37 cellular contexts compared by ENCODE assay signal in the genomic region with DNA sequence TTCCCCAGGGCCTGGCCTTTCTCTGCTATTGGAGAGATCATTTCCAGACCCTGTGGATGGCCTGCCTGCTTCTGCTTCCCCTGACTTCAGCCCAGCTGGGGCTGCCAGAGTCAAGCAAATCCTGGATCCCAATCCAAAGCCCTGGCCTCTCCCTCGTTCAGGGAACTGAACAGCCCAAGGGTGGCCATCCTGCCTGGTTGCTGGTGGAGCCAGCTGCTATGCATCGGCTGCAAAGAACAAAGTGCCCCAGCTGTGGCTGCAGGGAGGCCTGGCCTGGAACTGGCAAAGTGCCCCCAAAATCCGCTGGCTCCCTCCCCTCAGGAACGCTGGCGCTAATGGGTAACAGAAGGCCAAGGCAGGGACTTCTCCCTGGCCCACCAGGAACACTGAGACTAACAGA. TPM values are rescaled to one million over a fixed set of nuclear protein-coding genes. Genes with fewer than 3 reads are reported as not detected.
DNase-seq lines count a peak whose midpoint lies in the region; ATAC-seq and TF ChIP-seq lines count a peak whose summit lies in the region.
"Had no signal": no experiment of that assay in that cellular context is flagged by ENCODE, and none has a peak within 500 bp of the region (broad histone marks: within the 10 kb centered on the region; RNA-seq: fewer than 3 reads in every experiment).

No MANE protein-coding gene starts in this region.

- peaks cover 3% of the 10 kb centered on the region for H3K36me3 Mint-ChIP-seq in T-helper 17 cell (ENCODE audit: low read depth)
- H3K36me3 Mint-ChIP-seq: activated naive CD8-positive, alpha-beta T cell treated with anti-CD3 and anti-CD28 coated beads, Interleukin-2, amount 10 ng/mL, durations not matched to agents 7 days and 5 days had no signal

- DNase-seq in SK-N-SH, result peak; percentile 59
- DNase-seq in islet precursor cell, result peak; percentile 48
- DNase-seq in upper lobe of right lung, result no peak
- no peak for DNase-seq in T-helper 17 cell
- no peak for DNase-seq in activated gamma-delta T cell treated with Interleukin-2 at 50 U/mL for 16 hours
- no peak for DNase-seq in foreskin melanocyte
- DNase-seq: activated B cell treated with CpG ODN at 0.5 μM for 24 hours; activated CD4-positive, alpha-beta T cell treated with anti-CD3 and anti-CD28 coated beads, Interleukin-2, amount 50 U/mL, for 1 hour; activated effector memory CD4-positive, alpha-beta T cell treated with anti-CD3 and anti-CD28 coated beads, Interleukin-2, amount 50 U/mL, for 16 hours; activated naive CD8-positive, alpha-beta T cell treated with anti-CD3 and anti-CD28 coated beads, Interleukin-2, amount 10 ng/mL, durations not matched to agents 7 days and 5 days; activated T-cell treated with anti-CD3 and anti-CD28 coated beads, Interleukin-2, amount 50 U/mL, for 24 hours; BE2C; colonic mucosa; effector memory CD4-positive, alpha-beta T cell; GDM1; GM23248; mammary epithelial cell; MV-4-11; NCI-H1436; NCI-H2081 treated with DMSO at 0.1 percent for 48 hours; nephron progenitor cell; small intestine; stimulated activated naive CD4-positive, alpha-beta T cell had no signal

- 67% methylated on average over 4 of the region's 5 CpGs for WGBS in SK-N-SH (ENCODE audit: low lambda C conversion rate)

- H3K4me1 ChIP-seq in SK-N-SH (ENCODE audit: control insufficient read depth in 1 of 2, insufficient read depth in 2 of 2, low read depth in 1 of 2, low read length in 1 of 2), result peaks cover 0 to 24% of the 10 kb centered on the region in 2 experiments; a peak in 1 of 4 replicates
- H3K4me1 ChIP-seq in upper lobe of right lung, result peaks cover 14% of the 10 kb centered on the region
- H3K4me1 ChIP-seq: A549, BE2C, colonic mucosa had no signal

- TF ChIP-seq EP300 in SK-N-SH (IDR thresholded peaks at IDR 0.05; ENCODE audit: borderline replicate concordance in 1 of 2, low read depth in 1 of 2, low read length in 1 of 2), result no peak

- H3K9me2 ChIP-seq in SK-N-SH, result no peaks in the 10 kb centered on the region

- peak overlapping the region in 1 of 2 experiments; percentile 72; a peak in 1 of 4 replicates for H3K27ac ChIP-seq in SK-N-SH (ENCODE audit: low read depth in 2 of 2, low read length in 1 of 2)
- peak overlapping the region; percentile 54 for H3K27ac ChIP-seq in KOPT-K1 (ENCODE audit: low read depth, low read length, poor library complexity, severe bottlenecking)
- peak overlapping the region; percentile 58 for H3K27ac ChIP-seq in upper lobe of right lung
- H3K27ac ChIP-seq: cardiac muscle cell, colonic mucosa, GM23248, heart left ventricle, RWPE1, suprapubic skin had no signal

- no peak overlapping the region for H3K9ac ChIP-seq in SK-N-SH
- H3K9ac ChIP-seq: GM23248 had no signal

- H3K4me3 ChIP-seq in SK-N-SH (ENCODE audit: low read depth in 2 of 2, low read length in 1 of 2), result no peak overlapping the region
- H3K4me3 ChIP-seq in upper lobe of right lung, result no peak overlapping the region
- H3K4me3 ChIP-seq: A549, cardiac muscle cell, colonic mucosa, GM23248, heart left ventricle, suprapubic skin had no signal

- H3K9me3 ChIP-seq in SK-N-SH, result no peaks in the 10 kb centered on the region
- no peaks in the 10 kb centered on the region for H3K9me3 ChIP-seq in KOPT-K1 (ENCODE audit: insufficient read depth, low read length, poor library complexity, severe bottlenecking)
- no peaks in the 10 kb centered on the region for H3K9me3 ChIP-seq in upper lobe of right lung
- no peaks in the 10 kb centered on the region for H3K9me3 ChIP-seq in T-helper 17 cell (ENCODE audit: control insufficient read depth, low read length, poor library complexity, severe bottlenecking)
- H3K9me3 ChIP-seq: A549, BE2C, colonic mucosa, heart left ventricle, suprapubic skin had no signal

- H3K4me1 Mint-ChIP-seq in T-helper 17 cell, result peaks cover 3% of the 10 kb centered on the region
- H3K4me1 Mint-ChIP-seq: nephron progenitor cell had no signal

- no peaks in the 10 kb centered on the region for H3K79me2 ChIP-seq in SK-N-SH (ENCODE audit: insufficient read depth)

- TF ChIP-seq CTCF in SK-N-SH (IDR thresholded peaks at IDR 0.05), result no peak
- TF ChIP-seq CTCF in upper lobe of right lung (IDR thresholded peaks at IDR 0.05), result no peak

- H3K27me3 ChIP-seq in SK-N-SH (ENCODE audit: insufficient read depth) (no peaks in the 10 kb centered on the region), upper lobe of right lung (no peaks in the 10 kb centered on the region)
- H3K27me3 ChIP-seq: BE2C, cardiac muscle cell, colonic mucosa, heart left ventricle, suprapubic skin had no signal

- H3K4me2 ChIP-seq in SK-N-SH, result no peak overlapping the region
- H3K4me2 ChIP-seq: A549 had no signal

- H3F3A ChIP-seq in SK-N-SH (replicated peaks; ENCODE audit: insufficient read depth), result no peaks in the 10 kb centered on the region

- H4K20me1 ChIP-seq in SK-N-SH (ENCODE audit: insufficient read depth), result no peaks in the 10 kb centered on the region

- intact Hi-C loops in upper lobe of right lung (cut with DNase I), result no loop called here

- ATAC-seq in SK-N-SH treated with all-trans-retinoic acid at 6 μM for 48 hours (no peak; the same call in 2 of the 3 replicates), upper lobe of right lung (peak; percentile 9), T-helper 17 cell (no peak)
- ATAC-seq: A549 had no signal

- peak; percentile 48 for TF ChIP-seq RAD21 in SK-N-SH (IDR thresholded peaks at IDR 0.05; ENCODE audit: low read length)

- POLR2A ChIA-PET in SK-N-SH (lab: Yijun Ruan, JAX), result interaction anchor here (0.6 to 0.9 kb wide), 2 partner anchors 242 to 438 kb away, joined by 3 read pairs; a partner anchor contains a TSS

- no peak overlapping the region for H3K27ac Mint-ChIP-seq in T-helper 17 cell
- H3K27ac Mint-ChIP-seq: activated B cell treated with CpG ODN at 0.5 μM for 24 hours; activated T-cell treated with anti-CD3 and anti-CD28 coated beads, Interleukin-2, amount 50 U/mL, for 24 hours had no signal

- H3K36me3 ChIP-seq in SK-N-SH (replicated peaks in 1 of 2; ENCODE audit: control insufficient read depth in 1 of 2, insufficient read depth in 2 of 2, low read length in 1 of 2), result no peaks in the 10 kb centered on the region
- no peaks in the 10 kb centered on the region for H3K36me3 ChIP-seq in KOPT-K1 (ENCODE audit: insufficient read depth, low read length)
- H3K36me3 ChIP-seq in upper lobe of right lung, result no peaks in the 10 kb centered on the region
- H3K36me3 ChIP-seq: BE2C, cardiac muscle cell, colonic mucosa, heart left ventricle, suprapubic skin had no signal

- H3K4me3 Mint-ChIP-seq in T-helper 17 cell, result no peak overlapping the region
- H3K4me3 Mint-ChIP-seq: activated B cell treated with CpG ODN at 0.5 μM for 24 hours; activated naive CD8-positive, alpha-beta T cell treated with anti-CD3 and anti-CD28 coated beads, Interleukin-2, amount 10 ng/mL, durations not matched to agents 7 days and 5 days; activated T-cell treated with anti-CD3 and anti-CD28 coated beads, Interleukin-2, amount 50 U/mL, for 24 hours; nephron progenitor cell had no signal

- H2AFZ ChIP-seq in SK-N-SH (ENCODE audit: low read depth), result no peak overlapping the region
- H2AFZ ChIP-seq: GM23248 had no signal

- H3K27me3 Mint-ChIP-seq in T-helper 17 cell, result peaks cover 18% of the 10 kb centered on the region
- H3K27me3 Mint-ChIP-seq: activated T-cell treated with anti-CD3 and anti-CD28 coated beads, Interleukin-2, amount 50 U/mL, for 24 hours had no signal

- CTCF ChIA-PET in SK-N-SH (lab: Yijun Ruan, JAX), result interaction anchor here (0.9 to 13.9 kb wide), 11 partner anchors 9 to 242 kb away, joined by 3 to 139 read pairs (median 5); no protein-coding TSS in a partner anchor

TF ChIP-seq in SK-N-SH, 30 proteins besides CTCF, POLR2A, EP300 and RAD21:
- no peak for TF ChIP-seq EZH2phosphoT487 (IDR thresholded peaks at IDR 0.05; ENCODE audit: borderline replicate concordance, low read depth)
- 0 out of 2 replicates have a peak, but pooled peaks have one; percentile 15 for TF ChIP-seq RCOR1 (IDR thresholded peaks at IDR 0.05; ENCODE audit: low read length)
- peak; percentile 2; the same call in 1 of the 2 replicates for TF ChIP-seq SMC3 (IDR thresholded peaks at IDR 0.05; ENCODE audit: low read depth, low read length)

TF ChIP-seq in SK-N-SH treated with all-trans-retinoic acid at 6 μM for 48 hours, 23 proteins besides CTCF, POLR2A, EP300 and RAD21:
- TF ChIP-seq RARB (CRISPR knock-in tag; IDR thresholded peaks at IDR 0.05) (no peak), TOX (CRISPR knock-in tag; IDR thresholded peaks at IDR 0.05; ENCODE audit: borderline replicate concordance) (no peak), ESRRG (CRISPR knock-in tag; IDR thresholded peaks at IDR 0.05) (no peak), ZNF565 (CRISPR knock-in tag; conservative IDR thresholded peaks at IDR 0.05; ENCODE audit: low read depth) (no peak), GLIS3 (CRISPR knock-in tag; IDR thresholded peaks at IDR 0.05) (no peak), OSR1 (CRISPR knock-in tag; IDR thresholded peaks at IDR 0.05) (no peak), TCF4 (CRISPR knock-in tag; IDR thresholded peaks at IDR 0.05; ENCODE audit: borderline replicate concordance) (no peak), CSDC2 (CRISPR knock-in tag; IDR thresholded peaks at IDR 0.05) (no peak), ZFP3 (CRISPR knock-in tag; IDR thresholded peaks at IDR 0.05) (no peak), ARNTL (CRISPR knock-in tag; IDR thresholded peaks at IDR 0.05; ENCODE audit: borderline replicate concordance, low read depth) (no peak), SNAI2 (CRISPR knock-in tag; IDR thresholded peaks at IDR 0.05) (no peak)

RNA-seq across cellular contexts. Expression of a gene that starts 56.4 kb away (rescaled TPM):
- not detected in 2 replicates for polyA plus RNA-seq in SK-N-SH (2012; rRNA removed)
- not detected in 2 replicates for polyA plus RNA-seq in SK-N-SH (2012; cell fraction: cytosol; rRNA removed)
- polyA plus RNA-seq in SK-N-SH (2012; cell fraction: nucleus; rRNA removed), result not detected in 2 replicates
- total RNA-seq in upper lobe of right lung (not detected), T-helper 17 cell (not detected)
- total RNA-seq: activated B cell treated with CpG ODN at 0.5 μM for 24 hours; activated naive CD8-positive, alpha-beta T cell treated with anti-CD3 and anti-CD28 coated beads, Interleukin-2, amount 10 ng/mL, durations not matched to agents 7 days and 5 days; astrocyte; cardiac muscle cell; colonic mucosa; epithelial cell of proximal tubule; GM23248; heart left ventricle; mammary epithelial cell; OCI-LY7; osteocyte; renal cortical epithelial cell; suprapubic skin; T-helper 1 cell treated with Interleukin-12 subunit alpha and Interleukin-12 subunit beta and Interleukin-4 antibody, amounts not matched to agents 30 ng/mL and 1 ng/mL, for 36 hours; urinary bladder had no signal
- polyA plus RNA-seq: A549, cardiac muscle cell, GM23248, heart left ventricle, mammary epithelial cell, small intestine, urinary bladder had no signal

Comparison
In these comparisons a context has a peak if more than half of its experiments do, and no peak if none do; other contexts are left out.
1. DNase-seq: peak in SK-N-SH (single experiment) and islet precursor cell (single experiment); none in upper lobe of right lung (single experiment), T-helper 17 cell (0 of 3), activated gamma-delta T cell treated with Interleukin-2 at 50 U/mL for 16 hours (single experiment) and foreskin melanocyte (single experiment).